Comparison of ENCODE assay signal across 22 cellular contexts in the genomic region with DNA sequence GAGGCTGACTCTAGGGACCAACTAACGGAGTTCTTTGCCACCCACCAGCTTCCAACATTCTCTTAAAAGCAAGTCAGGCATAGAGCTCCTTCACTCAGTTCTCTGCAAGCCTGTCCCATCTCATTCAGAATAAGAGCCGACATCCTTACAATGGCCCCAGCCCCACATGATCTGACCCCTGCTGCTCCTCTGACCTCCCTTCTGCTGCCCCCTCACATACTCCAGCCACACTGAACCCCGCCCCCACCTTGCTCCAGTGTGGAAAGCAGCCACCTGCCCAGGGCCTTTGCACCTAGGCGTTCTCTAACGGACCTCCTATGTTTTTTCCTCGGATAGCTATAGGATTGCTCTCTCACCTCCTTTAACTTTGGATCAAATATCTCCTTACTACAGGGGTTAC.
DNase-seq lines count a peak whose midpoint lies in the region; ATAC-seq, FAIRE-seq and TF ChIP-seq lines count a peak whose summit lies in the region.
"Had no signal": no experiment of that assay in that cellular context is flagged by ENCODE, and none has a peak within 500 bp of the region (broad histone marks: within the 10 kb centered on the region; RNA-seq: fewer than 3 reads in every experiment).

No MANE protein-coding gene starts in this region.

- no peak for TF ChIP-seq RAD21 in K562 (CRISPR knock-in tag; conservative IDR thresholded peaks at IDR 0.05 in 1 of 2, IDR thresholded peaks at IDR 0.05 in 1 of 2)

- FAIRE-seq in K562 (lab: Jason Lieb, UNC) = no peak
- FAIRE-seq: GM12892, GM18507 had no signal

- H3K4me3 ChIP-seq in GM23338 (no peak overlapping the region), K562 (no peak overlapping the region)
- H3K4me3 ChIP-seq: BLaER1 treated with 17β-estradiol and CSF1 and Interleukin-3, amounts not matched to agents 10 nM and 100 nM; GM23248; HAP-1 had no signal

- H3K4me3 Mint-ChIP-seq in GM23338 (no peak overlapping the region), endothelial cell (ENCODE audit: unreplicated experiment) (no peak overlapping the region), glutamatergic neuron (ENCODE audit: unreplicated experiment) (no peak overlapping the region)
- no peak overlapping the region for H3K4me3 Mint-ChIP-seq in activated T-cell treated with anti-CD3 and anti-CD28 coated beads, Interleukin-2, amount 50 U/mL, for 24 hours
- H3K4me3 Mint-ChIP-seq: B cell; CD8-positive, alpha-beta memory T cell had no signal

- H3K9me1 ChIP-seq in K562 (ENCODE audit: control insufficient read depth, insufficient read depth, low read length) = no peaks in the 10 kb centered on the region

- H4K20me1 ChIP-seq in GM23338 (replicated peaks; ENCODE audit: insufficient read depth) = no peaks in the 10 kb centered on the region
- no peaks in the 10 kb centered on the region for H4K20me1 ChIP-seq in K562 (replicated peaks; ENCODE audit: control insufficient read depth, insufficient read depth, low read length)
- H4K20me1 ChIP-seq: BLaER1 treated with 17β-estradiol and CSF1 and Interleukin-3, amounts not matched to agents 10 nM and 100 nM had no signal

- no peaks in the 10 kb centered on the region for H3K9me2 ChIP-seq in GM23338 (ENCODE audit: insufficient read depth)

- WGBS in K562 (ENCODE audit: insufficient coverage, low coverage, missing lambda C conversion rate) = 62% methylated on average over 6 of the region's 6 CpGs

- H3K27ac ChIP-seq in GM23338 (ENCODE audit: low read depth) (no peak overlapping the region), K562 (ENCODE audit: extremely low read depth, low read depth, low read length) (no peak overlapping the region)
- H3K27ac ChIP-seq: BLaER1 treated with 17β-estradiol and CSF1 and Interleukin-3, amounts not matched to agents 10 nM and 100 nM; GM23248; HL-60 had no signal

- H3K36me3 Mint-ChIP-seq in GM23338 (ENCODE audit: low read depth) = no peaks in the 10 kb centered on the region
- H3K36me3 Mint-ChIP-seq in activated T-cell treated with anti-CD3 and anti-CD28 coated beads, Interleukin-2, amount 50 U/mL, for 24 hours (ENCODE audit: low read depth) = no peaks in the 10 kb centered on the region
- no peaks in the 10 kb centered on the region for H3K36me3 Mint-ChIP-seq in endothelial cell (ENCODE audit: low read depth, unreplicated experiment)
- H3K36me3 Mint-ChIP-seq in glutamatergic neuron (ENCODE audit: unreplicated experiment) = no peaks in the 10 kb centered on the region
- H3K36me3 Mint-ChIP-seq: CD8-positive, alpha-beta memory T cell had no signal

- in situ Hi-C loops in K562 (cut with MboI) = no loop called here

- no peaks in the 10 kb centered on the region for H3K27me3 ChIP-seq in GM23338 (ENCODE audit: insufficient read depth)
- H3K27me3 ChIP-seq in K562 (ENCODE audit: control insufficient read depth in 2 of 2, insufficient read depth in 2 of 2, low read length in 2 of 2) = no peaks in the 10 kb centered on the region
- H3K27me3 ChIP-seq: BLaER1 treated with 17β-estradiol and CSF1 and Interleukin-3, amounts not matched to agents 10 nM and 100 nM had no signal

- ATAC-seq in GM23338 = peak; percentile 95
- no peak for ATAC-seq in K562

- H3K9ac ChIP-seq in K562 (ENCODE audit: insufficient read depth in 1 of 2, low read depth in 2 of 2, low read length in 2 of 2) = no peak overlapping the region
- H3K9ac ChIP-seq: BLaER1 treated with 17β-estradiol and CSF1 and Interleukin-3, amounts not matched to agents 10 nM and 100 nM; GM23248 had no signal

- peaks cover 4% of the 10 kb centered on the region; the same call in 2 of the 3 replicates for H3K4me1 Mint-ChIP-seq in GM23338
- H3K4me1 Mint-ChIP-seq in activated T-cell treated with anti-CD3 and anti-CD28 coated beads, Interleukin-2, amount 50 U/mL, for 24 hours (ENCODE audit: low read depth) = no peaks in the 10 kb centered on the region
- H3K4me1 Mint-ChIP-seq in endothelial cell (ENCODE audit: unreplicated experiment) = peaks cover 3% of the 10 kb centered on the region
- no peaks in the 10 kb centered on the region for H3K4me1 Mint-ChIP-seq in glutamatergic neuron (ENCODE audit: low read depth, unreplicated experiment)
- H3K4me1 Mint-ChIP-seq: B cell; CD8-positive, alpha-beta memory T cell had no signal

- H3K36me3 ChIP-seq in GM23338 (ENCODE audit: insufficient read depth) (no peaks in the 10 kb centered on the region), K562 (ENCODE audit: control insufficient read depth, insufficient read depth, low read length) (no peaks in the 10 kb centered on the region)
- H3K36me3 ChIP-seq: BLaER1 treated with 17β-estradiol and CSF1 and Interleukin-3, amounts not matched to agents 10 nM and 100 nM; HAP-1 had no signal

- TF ChIP-seq CTCF in GM23338 (conservative IDR thresholded peaks at IDR 0.05; ENCODE audit: low read depth in 2 of 2) (no peak), K562 (IDR thresholded peaks at IDR 0.05 in 2 of 3, conservative IDR thresholded peaks at IDR 0.05 in 1 of 3; ENCODE audit: insufficient read depth in 2 of 3, low read depth in 1 of 3, low read length in 3 of 3) (no peak), endothelial cell (IDR thresholded peaks at IDR 0.05; ENCODE audit: unreplicated experiment) (no peak), glutamatergic neuron (IDR thresholded peaks at IDR 0.05; ENCODE audit: partially characterized antibody, unreplicated experiment) (no peak)

- BruUV-seq in K562 (replicated peaks; lab: Mats Ljungman, UMichigan) = no TSS peak

- H3K27ac Mint-ChIP-seq in GM23338 (no peak overlapping the region), endothelial cell (ENCODE audit: unreplicated experiment) (no peak overlapping the region), glutamatergic neuron (ENCODE audit: unreplicated experiment) (no peak overlapping the region)
- no peak overlapping the region for H3K27ac Mint-ChIP-seq in activated T-cell treated with anti-CD3 and anti-CD28 coated beads, Interleukin-2, amount 50 U/mL, for 24 hours
- H3K27ac Mint-ChIP-seq: B cell; CD8-positive, alpha-beta memory T cell had no signal

- H2AFZ ChIP-seq in GM23338 = no peak overlapping the region
- peak overlapping the region; percentile 47; the same call in 1 of the 2 replicates for H2AFZ ChIP-seq in K562 (ENCODE audit: low read depth, low read length)
- H2AFZ ChIP-seq: GM23248 had no signal

- H3K4me2 ChIP-seq in GM23338 (0 out of 2 replicates have a peak overlapping the region, but pooled peaks have one; percentile 40), K562 (ENCODE audit: insufficient read depth, low read length) (no peak overlapping the region)

- DNase-seq in GM23338 (ENCODE audit: low spot score) (peak; percentile 24), K562 (ENCODE audit: extremely low read depth in 1 of 4, low spot score in 3 of 4) (no peak), iPS-NIHi11 (ENCODE audit: low spot score) (peak; percentile 23), retina (peak; percentile 32), anterior cingulate cortex (lab: John Stamatoyannopoulos, UW) (no peak), endothelial cell (ENCODE audit: low spot score) (no peak), glutamatergic neuron (no peak)
- DNase-seq in activated T-cell treated with anti-CD3 and anti-CD28 coated beads, Interleukin-2, amount 50 U/mL, for 24 hours = no peak
- DNase-seq: 8988T; CD8-positive, alpha-beta memory T cell; COR-L47; DMS 273 treated with DMSO at 0.1 percent for 48 hours; DMS53; DND-41; EL; GM23248 had no signal

- POLR2A ChIA-PET in K562 (lab: Yijun Ruan, JAX) = interaction anchor here (0.8 kb wide), 1 partner anchor 26 kb away, joined by 3 read pairs; no protein-coding TSS in a partner anchor

- TF ChIP-seq POLR2A in K562 (conservative IDR thresholded peaks at IDR 0.05) = no peak

- H3K9me3 ChIP-seq in K562 (replicated peaks; ENCODE audit: control insufficient read depth, insufficient read depth, low read depth, low read length) = no peaks in the 10 kb centered on the region
- H3K9me3 ChIP-seq: BLaER1 treated with 17β-estradiol and CSF1 and Interleukin-3, amounts not matched to agents 10 nM and 100 nM; HAP-1 had no signal

- CTCF ChIA-PET in K562 (lab: Yijun Ruan, JAX; ENCODE audit: low intra/inter-chr PET ratio) = no interaction called here

- no peaks in the 10 kb centered on the region for H3K27me3 Mint-ChIP-seq in GM23338 (ENCODE audit: insufficient read depth, low read depth, poor library complexity)
- H3K27me3 Mint-ChIP-seq in activated T-cell treated with anti-CD3 and anti-CD28 coated beads, Interleukin-2, amount 50 U/mL, for 24 hours = peaks cover 7% of the 10 kb centered on the region
- H3K27me3 Mint-ChIP-seq in endothelial cell (ENCODE audit: unreplicated experiment) = no peaks in the 10 kb centered on the region
- no peaks in the 10 kb centered on the region for H3K27me3 Mint-ChIP-seq in glutamatergic neuron (ENCODE audit: unreplicated experiment)

- H3K9me3 Mint-ChIP-seq in GM23338 (no peaks in the 10 kb centered on the region), endothelial cell (ENCODE audit: unreplicated experiment) (no peaks in the 10 kb centered on the region), glutamatergic neuron (ENCODE audit: unreplicated experiment) (no peaks in the 10 kb centered on the region)
- H3K9me3 Mint-ChIP-seq in activated T-cell treated with anti-CD3 and anti-CD28 coated beads, Interleukin-2, amount 50 U/mL, for 24 hours = no peaks in the 10 kb centered on the region
- H3K9me3 Mint-ChIP-seq: CD8-positive, alpha-beta memory T cell had no signal

- intact Hi-C loops in K562 (cut with micrococcal nuclease) = no loop called here

- no peaks in the 10 kb centered on the region for H3K79me2 ChIP-seq in GM23338 (replicated peaks; ENCODE audit: insufficient read depth)
- no peaks in the 10 kb centered on the region for H3K79me2 ChIP-seq in K562 (ENCODE audit: control insufficient read depth, insufficient read depth, low read length)

- H3F3A ChIP-seq in GM23338 (replicated peaks; ENCODE audit: low read depth) = no peaks in the 10 kb centered on the region

- H3K4me1 ChIP-seq in GM23338 (ENCODE audit: insufficient read depth) = peaks cover 8% of the 10 kb centered on the region
- H3K4me1 ChIP-seq in K562 (replicated peaks in 1 of 2; ENCODE audit: control insufficient read depth in 2 of 2, insufficient read depth in 2 of 2, low read length in 2 of 2) = peaks cover 0 to 4% of the 10 kb centered on the region in 2 experiments; a peak in 3 of 5 replicates

- TF ChIP-seq EP300 in K562 (IDR thresholded peaks at IDR 0.05; ENCODE audit: low read length) = no peak

TF ChIP-seq in K562, 482 proteins besides CTCF, POLR2A, EP300 and RAD21 (continues in another document):
- TF ChIP-seq ZNF431 (CRISPR knock-in tag; IDR thresholded peaks at IDR 0.05) (no peak), SRF (CRISPR knock-in tag; IDR thresholded peaks at IDR 0.05) (no peak), CEBPB (tag; IDR thresholded peaks at IDR 0.05) (no peak)
- TF ChIP-seq, protein P1, sequence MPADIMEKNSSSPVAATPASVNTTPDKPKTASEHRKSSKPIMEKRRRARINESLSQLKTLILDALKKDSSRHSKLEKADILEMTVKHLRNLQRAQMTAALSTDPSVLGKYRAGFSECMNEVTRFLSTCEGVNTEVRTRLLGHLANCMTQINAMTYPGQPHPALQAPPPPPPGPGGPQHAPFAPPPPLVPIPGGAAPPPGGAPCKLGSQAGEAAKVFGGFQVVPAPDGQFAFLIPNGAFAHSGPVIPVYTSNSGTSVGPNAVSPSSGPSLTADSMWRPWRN (IDR thresholded peaks at IDR 0.05; ENCODE audit: low read depth) = no peak

Comparison
In these comparisons a context has a peak if more than half of its experiments do, and no peak if none do; other contexts are left out.
1. DNase-seq: peak in GM23338 (single experiment), iPS-NIHi11 (single experiment) and retina (single experiment); none in K562 (0 of 4), anterior cingulate cortex (0 of 58), activated T-cell treated with anti-CD3 and anti-CD28 coated beads, Interleukin-2, amount 50 U/mL, for 24 hours (single experiment), endothelial cell (single experiment) and glutamatergic neuron (single experiment).